ENCODE assay signal across 14 cellular contexts in the genomic region with DNA sequence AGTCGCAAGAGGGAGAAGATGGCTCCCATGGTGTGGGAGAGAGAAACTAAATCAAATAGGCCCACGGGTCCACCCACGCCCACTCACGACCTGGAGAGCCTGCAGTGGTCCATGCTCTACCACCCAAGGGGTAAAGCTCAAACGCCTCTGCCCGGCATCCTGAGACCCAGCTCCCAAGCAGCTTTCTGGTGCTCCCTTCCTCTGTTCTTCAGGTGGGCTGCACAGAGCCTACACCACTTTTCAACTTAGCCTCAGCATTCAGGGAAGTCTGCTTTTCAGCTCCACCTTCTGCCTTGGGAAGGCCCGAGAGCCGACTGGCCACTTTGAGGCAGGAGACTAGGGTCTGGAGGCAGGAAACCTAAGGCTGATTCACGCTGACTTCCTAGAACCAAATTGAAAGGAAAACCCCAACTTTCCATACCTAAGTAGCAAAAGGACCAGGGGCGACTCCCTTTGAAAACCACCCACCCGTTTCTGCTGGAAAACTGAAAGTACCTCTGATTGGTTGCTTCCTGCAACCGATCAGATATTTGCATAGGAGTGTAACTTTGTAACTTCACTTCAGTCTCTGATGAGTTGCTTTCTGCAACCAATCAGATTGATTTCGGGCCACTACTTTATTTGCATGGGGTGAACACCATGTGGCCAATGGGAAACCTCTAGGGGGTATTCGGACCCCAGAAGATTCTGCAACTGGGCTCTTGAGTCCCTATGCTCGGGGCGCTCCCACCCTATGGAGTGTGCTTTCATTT. TPM values are rescaled to one million over a fixed set of nuclear protein-coding genes. Genes with fewer than 3 reads are reported as not detected.
A peak's percentile ranks its signal among the peaks of the same experiment; 100 is the strongest.
DNase-seq lines count a peak whose midpoint lies in the region; ATAC-seq, FAIRE-seq and TF ChIP-seq lines count a peak whose summit lies in the region.
"Had no signal": no experiment of that assay in that cellular context is flagged by ENCODE, and none has a peak within 500 bp of the region (broad histone marks: within the 10 kb centered on the region; RNA-seq: fewer than 3 reads in every experiment).

No MANE protein-coding gene starts in this region.

- H3K9me3 ChIP-seq in BE2C = no peaks in the 10 kb centered on the region
- H3K9me3 ChIP-seq in OCI-LY7 (ENCODE audit: low read length) = no peaks in the 10 kb centered on the region
- no peaks in the 10 kb centered on the region for H3K9me3 ChIP-seq in effector memory CD4-positive, alpha-beta T cell (ENCODE audit: control insufficient read depth, low read length)
- H3K9me3 ChIP-seq in pancreas = no peaks in the 10 kb centered on the region
- H3K9me3 ChIP-seq: left ventricle myocardium inferior had no signal

- no TSS peak for BruUV-seq in OCI-LY7 (replicated peaks; lab: Mats Ljungman, UMichigan)

- no peaks in the 10 kb centered on the region for H3K4me1 ChIP-seq in BE2C
- H3K4me1 ChIP-seq in OCI-LY7 (ENCODE audit: insufficient read depth, low read length, poor library complexity, severe bottlenecking) = no peaks in the 10 kb centered on the region
- peaks cover 18% of the 10 kb centered on the region for H3K4me1 ChIP-seq in effector memory CD4-positive, alpha-beta T cell (ENCODE audit: control insufficient read depth, insufficient read depth, low read length, poor library complexity, severe bottlenecking)
- H3K4me1 ChIP-seq in pancreas = no peaks in the 10 kb centered on the region
- H3K4me1 ChIP-seq: left ventricle myocardium inferior had no signal

- TF ChIP-seq CTCF in BE2C (IDR thresholded peaks at IDR 0.05; ENCODE audit: low read depth, low read length) = no peak
- TF ChIP-seq CTCF in OCI-LY7 (conservative IDR thresholded peaks at IDR 0.05; ENCODE audit: low read length) = no peak
- no peak for TF ChIP-seq CTCF in pancreas (IDR thresholded peaks at IDR 0.05)

- ATAC-seq in GM18511 (IDR thresholded peaks at IDR 0.05; ENCODE audit: unreplicated experiment) = peak; percentile 64
- no peak for ATAC-seq in pancreas
- ATAC-seq: effector memory CD8-positive, alpha-beta T cell had no signal

- H3K36me3 ChIP-seq in BE2C = no peaks in the 10 kb centered on the region
- H3K36me3 ChIP-seq in OCI-LY7 (ENCODE audit: insufficient read depth, low read length) = no peaks in the 10 kb centered on the region
- H3K36me3 ChIP-seq in effector memory CD4-positive, alpha-beta T cell (ENCODE audit: control insufficient read depth, insufficient read depth, low read length) = no peaks in the 10 kb centered on the region
- H3K36me3 ChIP-seq in pancreas = no peaks in the 10 kb centered on the region
- H3K36me3 ChIP-seq: left ventricle myocardium inferior had no signal

- no peak for FAIRE-seq in pancreas (lab: Jason Lieb, UNC)
- FAIRE-seq: astrocyte had no signal

- intact Hi-C loops in OCI-LY7 (cut with micrococcal nuclease; ENCODE audit: unreplicated experiment) = no loop called here
- intact Hi-C loops in pancreas (cut with DNase I) = no loop called here

- H2AFZ ChIP-seq in OCI-LY7 (ENCODE audit: low read length) = no peak overlapping the region

- DNase-seq in BE2C = no peak
- DNase-seq in OCI-LY7 (ENCODE audit: low spot score) = no peak
- DNase-seq in effector memory CD4-positive, alpha-beta T cell = no peak
- DNase-seq in nucleus accumbens (lab: John Stamatoyannopoulos, UW) = no peak
- DNase-seq in NCI-H2196 (lab: John Stamatoyannopoulos, UW; ENCODE audit: unreplicated experiment) = no peak
- DNase-seq in pancreas = no peak
- no peak for DNase-seq in NCI-H2107 treated with DMSO at 0.1 percent for 48 hours (lab: John Stamatoyannopoulos, UW; ENCODE audit: unreplicated experiment)
- DNase-seq: effector memory CD8-positive, alpha-beta T cell; left ventricle myocardium inferior; NCI-H526 treated with DMSO at 0.1 percent for 48 hours had no signal

- H4K20me1 ChIP-seq in OCI-LY7 (ENCODE audit: insufficient read depth, low read length) = no peaks in the 10 kb centered on the region

- no peak overlapping the region for H3K27ac ChIP-seq in OCI-LY7 (ENCODE audit: low read depth, low read length, poor library complexity, severe bottlenecking)
- H3K27ac ChIP-seq in effector memory CD4-positive, alpha-beta T cell (ENCODE audit: insufficient read depth, low read length, poor library complexity, severe bottlenecking) = no peak overlapping the region
- no peak overlapping the region for H3K27ac ChIP-seq in pancreas
- H3K27ac ChIP-seq: left ventricle myocardium inferior had no signal

- H3K4me3 ChIP-seq in BE2C (ENCODE audit: low read depth, low read length) (peak overlapping the region; percentile 22; the same call in 1 of the 2 replicates), OCI-LY7 (ENCODE audit: low read depth, low read length, poor library complexity, severe bottlenecking) (no peak overlapping the region), pancreas (no peak overlapping the region)
- peak overlapping the region; percentile 31 for H3K4me3 ChIP-seq in effector memory CD4-positive, alpha-beta T cell (ENCODE audit: insufficient read depth, low read depth, low read length, poor library complexity, severe bottlenecking)
- H3K4me3 ChIP-seq: left ventricle myocardium inferior had no signal

- 73 to 81% methylated on average over 16 of the region's 16 CpGs for WGBS in pancreas, 2 donors

- H3K79me2 ChIP-seq in OCI-LY7 (ENCODE audit: insufficient read depth, low read depth, low read length) = no peaks in the 10 kb centered on the region

- no peaks in the 10 kb centered on the region for H3K9me2 ChIP-seq in OCI-LY7 (ENCODE audit: insufficient read depth, low read length)

- POLR2A ChIA-PET in OCI-LY7 (lab: Charles Lee) = interaction anchor here (0.5 to 0.7 kb wide), 2 partner anchors 10 to 1218 kb away, joined by 3 read pairs; no protein-coding TSS in a partner anchor

- CTCF ChIA-PET in OCI-LY7 (lab: Charles Lee; ENCODE audit: unreplicated experiment) = no interaction called here

- H3K27me3 ChIP-seq in BE2C (no peaks in the 10 kb centered on the region), pancreas (no peaks in the 10 kb centered on the region)
- no peaks in the 10 kb centered on the region for H3K27me3 ChIP-seq in effector memory CD4-positive, alpha-beta T cell (replicated peaks; ENCODE audit: control insufficient read depth, insufficient read depth, low read length, poor library complexity, severe bottlenecking)

- H3K4me2 ChIP-seq in OCI-LY7 (ENCODE audit: low read length) = peak overlapping the region; percentile 20; the same call in 1 of the 2 replicates

RNA-seq across cellular contexts. Expression of gene SPATA3, which starts 26.8 kb away (rescaled TPM):
- polyA plus RNA-seq in BE2C (2012; ENCODE audit: insufficient read depth, insufficient read length, low read depth) = not detected
- not detected in 2 replicates for total RNA-seq in OCI-LY7 (2014; rRNA removed; shearing (Covaris generic))
- not detected in 2 replicates for total RNA-seq in OCI-LY7 (2022)
- total RNA-seq in pancreas = not detected
- polyA plus RNA-seq in pancreas = not detected
- total RNA-seq: astrocyte, left ventricle myocardium inferior, osteocyte had no signal
- polyA plus RNA-seq: CD14-positive monocyte had no signal

RNA-seq across cellular contexts. Expression of gene GPR55, which starts 44.1 kb away (rescaled TPM):
- polyA plus RNA-seq in BE2C (2012; ENCODE audit: insufficient read depth, insufficient read length, low read depth) = not detected
- 0.22 TPM in 1 of 2 replicates, not detected in the other for total RNA-seq in OCI-LY7 (2014; rRNA removed; shearing (Covaris generic))
- not detected in 2 replicates for total RNA-seq in OCI-LY7 (2022)
- under 1 TPM in 4 of 6 donors, not detected in 2; 0.03 to 0.12 (median 0.06) TPM for total RNA-seq in pancreas
- under 1 TPM in 1 of 2 donors, not detected in 1; 0.02 TPM for polyA plus RNA-seq in pancreas
- total RNA-seq: astrocyte, left ventricle myocardium inferior, osteocyte had no signal

Comparison
In these comparisons a context has a peak if more than half of its experiments do, and no peak if none do; other contexts are left out.
1. H3K4me3 ChIP-seq: peak in BE2C (single experiment) and effector memory CD4-positive, alpha-beta T cell (single experiment); none in OCI-LY7 (single experiment) and pancreas (0 of 4).